ENCODE assay signal across 16 cellular contexts in genomic region chr9:748861-749497, GRCh38.
DNase-seq lines count a peak whose midpoint lies in the region; ATAC-seq and TF ChIP-seq lines count a peak whose summit lies in the region.
"Had no signal": no experiment of that assay in that cellular context is flagged by ENCODE, and none has a peak within 500 bp of the region (broad histone marks: within the 10 kb centered on the region; RNA-seq: fewer than 3 reads in every experiment).

No MANE protein-coding gene starts in this region.

- CTCF ChIA-PET in activated CD8-positive, alpha-beta memory T cell treated with anti-CD3 and anti-CD28 coated beads, Interleukin-2, amount 10 ng/mL, durations not matched to agents 7 days and 5 days (lab: Charles Lee) = interaction anchor here (0.6 to 2.3 kb wide), 6 partner anchors 10 to 135 kb away, joined by 3 to 13 read pairs (median 6); no protein-coding TSS in a partner anchor

- peak overlapping the region; percentile 20 for H3K4me3 Mint-ChIP-seq in activated CD8-positive, alpha-beta memory T cell treated with anti-CD3 and anti-CD28 coated beads, Interleukin-2, amount 10 ng/mL, durations not matched to agents 7 days and 5 days
- no peak overlapping the region for H3K4me3 Mint-ChIP-seq in H9

- H3K4me1 Mint-ChIP-seq in activated CD8-positive, alpha-beta memory T cell treated with anti-CD3 and anti-CD28 coated beads, Interleukin-2, amount 10 ng/mL, durations not matched to agents 7 days and 5 days = peaks cover 60% of the 10 kb centered on the region
- peaks cover 27 to 28% of the 10 kb centered on the region in 2 experiments for H3K4me1 Mint-ChIP-seq in H9

- peaks cover 5% of the 10 kb centered on the region for H3K36me3 Mint-ChIP-seq in activated CD8-positive, alpha-beta memory T cell treated with anti-CD3 and anti-CD28 coated beads, Interleukin-2, amount 10 ng/mL, durations not matched to agents 7 days and 5 days
- H3K36me3 Mint-ChIP-seq in H9 (ENCODE audit: insufficient read depth in 1 of 3, low read depth in 3 of 3) = peaks cover 4 to 13% (median 10%) of the 10 kb centered on the region in 3 experiments; a peak in 6 of 7 replicates
- H3K36me3 Mint-ChIP-seq: activated naive CD4-positive, alpha-beta T cell treated with anti-CD3 and anti-CD28 coated beads, Interleukin-2, amount 50 U/mL, for 72 hours had no signal

- no peaks in the 10 kb centered on the region for H3K9me3 ChIP-seq in RWPE2 (ENCODE audit: severe bottlenecking)
- H3K9me3 ChIP-seq in mesenchymal stem cell (ENCODE audit: control insufficient read depth, low read length) = no peaks in the 10 kb centered on the region
- no peaks in the 10 kb centered on the region for H3K9me3 ChIP-seq in thymus (ENCODE audit: control insufficient read depth)
- H3K9me3 ChIP-seq in effector memory CD4-positive, alpha-beta T cell (ENCODE audit: control insufficient read depth, low read length) = no peaks in the 10 kb centered on the region
- no peaks in the 10 kb centered on the region for H3K9me3 ChIP-seq in H9 (ENCODE audit: control insufficient read depth, low read depth, low read length)
- H3K9me3 ChIP-seq: mucosa of descending colon, uterus had no signal

- H2BK15ac ChIP-seq in mesenchymal stem cell (ENCODE audit: low read depth, poor library complexity, severe bottlenecking) (no peak overlapping the region), H9 (ENCODE audit: low read depth, low read length) (no peak overlapping the region)

- no peak overlapping the region for H3K4me2 ChIP-seq in mesenchymal stem cell (ENCODE audit: low read length, poor library complexity, severe bottlenecking)
- H3K4me2 ChIP-seq in H9 (ENCODE audit: insufficient read depth, insufficient read length, low read length) = no peak overlapping the region

- no peak overlapping the region for H2AFZ ChIP-seq in mesenchymal stem cell (ENCODE audit: low read depth, low read length)
- no peak overlapping the region for H2AFZ ChIP-seq in H9 (ENCODE audit: low read length)

- H3K79me1 ChIP-seq in mesenchymal stem cell (replicated peaks; ENCODE audit: low read length, poor library complexity, severe bottlenecking) (no peaks in the 10 kb centered on the region), H9 (ENCODE audit: insufficient read depth, low read depth, low read length, poor library complexity, severe bottlenecking) (no peaks in the 10 kb centered on the region)

- no peak overlapping the region for H2BK120ac ChIP-seq in mesenchymal stem cell (ENCODE audit: low read depth, low read length)
- no peak overlapping the region for H2BK120ac ChIP-seq in H9 (ENCODE audit: low read depth, low read length, poor library complexity, severe bottlenecking)

- H4K8ac ChIP-seq in mesenchymal stem cell (ENCODE audit: low read length) = no peak overlapping the region
- H4K8ac ChIP-seq in H9 (replicated peaks; ENCODE audit: insufficient read length, low read depth, low read length) = no peak overlapping the region

- H2BK12ac ChIP-seq in mesenchymal stem cell (ENCODE audit: low read length in 2 of 2) (no peak overlapping the region), H9 (ENCODE audit: insufficient read length, low read depth, low read length) (no peak overlapping the region)

- H3K27me3 ChIP-seq in RWPE2 (ENCODE audit: insufficient read depth, poor library complexity, severe bottlenecking) (no peaks in the 10 kb centered on the region), mesenchymal stem cell (ENCODE audit: control insufficient read depth in 1 of 2, insufficient read depth in 1 of 2, low read length in 2 of 2) (no peaks in the 10 kb centered on the region), thymus (ENCODE audit: control insufficient read depth, insufficient read depth) (no peaks in the 10 kb centered on the region), H9 (ENCODE audit: insufficient read depth, low read length) (no peaks in the 10 kb centered on the region)
- H3K27me3 ChIP-seq in effector memory CD4-positive, alpha-beta T cell (replicated peaks; ENCODE audit: control insufficient read depth, insufficient read depth, low read length, poor library complexity, severe bottlenecking) = no peaks in the 10 kb centered on the region
- H3K27me3 ChIP-seq: uterus had no signal

- peak overlapping the region; percentile 95 for H3K27ac ChIP-seq in RWPE2 (ENCODE audit: poor library complexity, severe bottlenecking)
- peak overlapping the region; percentile 35 for H3K27ac ChIP-seq in mesenchymal stem cell (ENCODE audit: low read length, poor library complexity, severe bottlenecking)
- H3K27ac ChIP-seq in thymus (ENCODE audit: low read depth) = peak overlapping the region; percentile 61
- no peak overlapping the region for H3K27ac ChIP-seq in effector memory CD4-positive, alpha-beta T cell (ENCODE audit: insufficient read depth, low read length, poor library complexity, severe bottlenecking)
- no peak overlapping the region for H3K27ac ChIP-seq in H9 (ENCODE audit: insufficient read length, low read depth, low read length)
- H3K27ac ChIP-seq: WERI-Rb-1 had no signal

- no peaks in the 10 kb centered on the region for H3K23me2 ChIP-seq in H9 (ENCODE audit: insufficient read length, low read depth, low read length, poor library complexity, severe bottlenecking)

- no peaks in the 10 kb centered on the region for H3K79me2 ChIP-seq in H9 (ENCODE audit: insufficient read depth, low read length)

- H2AK5ac ChIP-seq in mesenchymal stem cell (ENCODE audit: low read length, severe bottlenecking) (peak overlapping the region; percentile 58), H9 (ENCODE audit: insufficient read length, low read length) (no peak overlapping the region)

- no peak for ATAC-seq in activated CD8-positive, alpha-beta memory T cell treated with anti-CD3 and anti-CD28 coated beads, Interleukin-2, amount 10 ng/mL, durations not matched to agents 7 days and 5 days
- peak; percentile 49; the same call in 2 of the 3 replicates for ATAC-seq in RWPE2 (ENCODE audit: low read depth)
- ATAC-seq in GM19467 (IDR thresholded peaks at IDR 0.05; ENCODE audit: unreplicated experiment) = no peak

- H3K9ac ChIP-seq in mesenchymal stem cell (ENCODE audit: low read length) (no peak overlapping the region), H9 (ENCODE audit: extremely low read depth, insufficient read length, low read length) (no peak overlapping the region)

- H3K4me3 ChIP-seq in RWPE2 (ENCODE audit: severe bottlenecking) (no peak overlapping the region), mesenchymal stem cell (ENCODE audit: insufficient read depth in 1 of 2, low read depth in 1 of 2, low read length in 2 of 2) (no peak overlapping the region), thymus (ENCODE audit: low read length) (no peak overlapping the region)
- H3K4me3 ChIP-seq in effector memory CD4-positive, alpha-beta T cell (ENCODE audit: insufficient read depth, low read depth, low read length, poor library complexity, severe bottlenecking) = no peak overlapping the region
- H3K4me3 ChIP-seq: mucosa of descending colon, uterus had no signal

- peak overlapping the region; percentile 71 for H3K27ac Mint-ChIP-seq in activated CD8-positive, alpha-beta memory T cell treated with anti-CD3 and anti-CD28 coated beads, Interleukin-2, amount 10 ng/mL, durations not matched to agents 7 days and 5 days
- peak overlapping the region in 1 of 3 experiments; percentile 39; a peak in 1 of 7 replicates for H3K27ac Mint-ChIP-seq in H9

- H3K4ac ChIP-seq in mesenchymal stem cell (ENCODE audit: low read depth in 1 of 2, low read length in 2 of 2) = no peak overlapping the region
- H3K4ac ChIP-seq in H9 (ENCODE audit: low read depth, low read length) = no peak overlapping the region

- no peak overlapping the region for H3K18ac ChIP-seq in mesenchymal stem cell (ENCODE audit: low read depth in 1 of 2, low read length in 2 of 2)
- no peak overlapping the region for H3K18ac ChIP-seq in H9 (ENCODE audit: insufficient read length, low read depth, low read length)

- H3K14ac ChIP-seq in mesenchymal stem cell (ENCODE audit: low read length in 2 of 2) (no peak overlapping the region), H9 (ENCODE audit: insufficient read depth, low read length) (no peak overlapping the region)

- no peak for DNase-seq in activated CD8-positive, alpha-beta memory T cell treated with anti-CD3 and anti-CD28 coated beads, Interleukin-2, amount 10 ng/mL, durations not matched to agents 7 days and 5 days
- DNase-seq in activated CD8-positive, alpha-beta memory T cell treated with anti-CD3 and anti-CD28 coated beads, Interleukin-2, amount 50 U/mL, for 48 hours = no peak
- peak; percentile 60 for DNase-seq in RWPE2 (ENCODE audit: low spot score)
- DNase-seq in mesenchymal stem cell = no peak
- DNase-seq in effector memory CD4-positive, alpha-beta T cell = no peak
- no peak for DNase-seq in H9
- DNase-seq: GDM1, kidney glomerular epithelial cell, NCI-H1048, posterior cingulate gyrus, uterus, WERI-Rb-1 had no signal

- H2BK5ac ChIP-seq in mesenchymal stem cell (ENCODE audit: low read depth, low read length, poor library complexity, severe bottlenecking) (no peak overlapping the region), H9 (ENCODE audit: insufficient read length, low read length) (no peak overlapping the region)

- peaks cover 21% of the 10 kb centered on the region for H3K36me3 ChIP-seq in RWPE2 (ENCODE audit: low read depth)
- H3K36me3 ChIP-seq in mesenchymal stem cell (ENCODE audit: control insufficient read depth in 1 of 2, insufficient read depth in 2 of 2, low read depth in 1 of 2, low read length in 2 of 2) = peaks cover 18 to 42% of the 10 kb centered on the region in 2 experiments
- no peaks in the 10 kb centered on the region for H3K36me3 ChIP-seq in thymus (ENCODE audit: control insufficient read depth, insufficient read depth)
- no peaks in the 10 kb centered on the region for H3K36me3 ChIP-seq in effector memory CD4-positive, alpha-beta T cell (ENCODE audit: control insufficient read depth, insufficient read depth, low read length)
- H3K36me3 ChIP-seq: uterus had no signal

- H4K20me1 ChIP-seq in H9 (ENCODE audit: control insufficient read depth, insufficient read depth, insufficient read length) = no peaks in the 10 kb centered on the region

- peaks cover 42% of the 10 kb centered on the region for H3K4me1 ChIP-seq in RWPE2 (ENCODE audit: insufficient read depth, poor library complexity, severe bottlenecking)
- peaks cover 14% of the 10 kb centered on the region for H3K4me1 ChIP-seq in mesenchymal stem cell (ENCODE audit: control insufficient read depth, insufficient read depth, low read depth, low read length)
- H3K4me1 ChIP-seq in thymus (ENCODE audit: control insufficient read depth, insufficient read depth, low read length) = peaks cover 39% of the 10 kb centered on the region
- H3K4me1 ChIP-seq in effector memory CD4-positive, alpha-beta T cell (ENCODE audit: control insufficient read depth, insufficient read depth, low read length, poor library complexity, severe bottlenecking) = peaks cover 16% of the 10 kb centered on the region
- H3K4me1 ChIP-seq in H9 (ENCODE audit: insufficient read depth, low read length) = no peaks in the 10 kb centered on the region

- H3K56ac ChIP-seq in H9 (ENCODE audit: insufficient read length, low read depth, low read length) = no peak overlapping the region

- H4K5ac ChIP-seq in H9 (ENCODE audit: insufficient read length, low read depth, low read length) = no peak overlapping the region

- no peaks in the 10 kb centered on the region for H3K9me3 Mint-ChIP-seq in activated CD8-positive, alpha-beta memory T cell treated with anti-CD3 and anti-CD28 coated beads, Interleukin-2, amount 10 ng/mL, durations not matched to agents 7 days and 5 days (ENCODE audit: low read depth)
- no peaks in the 10 kb centered on the region for H3K9me3 Mint-ChIP-seq in H9
- H3K9me3 Mint-ChIP-seq: activated naive CD4-positive, alpha-beta T cell treated with anti-CD3 and anti-CD28 coated beads, Interleukin-2, amount 50 U/mL, for 72 hours had no signal

- 96% methylated on average over 10 of the region's 10 CpGs for WGBS in mesenchymal stem cell
- WGBS in thymus = 85% methylated on average over 10 of the region's 10 CpGs
- no CpG with 5 or more reads among the region's 10 CpGs for WGBS in H9 (ENCODE audit: extremely low coverage, insufficient read length, low lambda C conversion rate)

- H4K91ac ChIP-seq in mesenchymal stem cell (ENCODE audit: low read length) = no peak overlapping the region
- no peak overlapping the region for H4K91ac ChIP-seq in H9 (ENCODE audit: insufficient read length, low read depth, low read length)

- H3K27me3 Mint-ChIP-seq in activated CD8-positive, alpha-beta memory T cell treated with anti-CD3 and anti-CD28 coated beads, Interleukin-2, amount 10 ng/mL, durations not matched to agents 7 days and 5 days = peaks cover 3% of the 10 kb centered on the region
- no peaks in the 10 kb centered on the region for H3K27me3 Mint-ChIP-seq in H9 (ENCODE audit: low read depth)

- H3K23ac ChIP-seq in mesenchymal stem cell (ENCODE audit: low read length in 2 of 2) (no peak overlapping the region), H9 (ENCODE audit: insufficient read length, low read depth, low read length) (no peak overlapping the region)

- no peak overlapping the region for H2BK20ac ChIP-seq in H9 (ENCODE audit: low read depth, low read length, poor library complexity, severe bottlenecking)

- H3T11ph ChIP-seq in H9 (ENCODE audit: low read length) = no peak overlapping the region

- TF ChIP-seq CTCF in RWPE2 (IDR thresholded peaks at IDR 0.05; ENCODE audit: poor library complexity, severe bottlenecking) (no peak), H9 (conservative IDR thresholded peaks at IDR 0.05) (no peak)

Comparison
In these comparisons a context has a peak if more than half of its experiments do, and no peak if none do; other contexts are left out.
1. H3K27ac ChIP-seq: peak in RWPE2 (single experiment), mesenchymal stem cell (single experiment) and thymus (single experiment); none in effector memory CD4-positive, alpha-beta T cell (single experiment) and H9 (single experiment).